Comparison of ENCODE assay signal across 13 cellular contexts in the genomic region with DNA sequence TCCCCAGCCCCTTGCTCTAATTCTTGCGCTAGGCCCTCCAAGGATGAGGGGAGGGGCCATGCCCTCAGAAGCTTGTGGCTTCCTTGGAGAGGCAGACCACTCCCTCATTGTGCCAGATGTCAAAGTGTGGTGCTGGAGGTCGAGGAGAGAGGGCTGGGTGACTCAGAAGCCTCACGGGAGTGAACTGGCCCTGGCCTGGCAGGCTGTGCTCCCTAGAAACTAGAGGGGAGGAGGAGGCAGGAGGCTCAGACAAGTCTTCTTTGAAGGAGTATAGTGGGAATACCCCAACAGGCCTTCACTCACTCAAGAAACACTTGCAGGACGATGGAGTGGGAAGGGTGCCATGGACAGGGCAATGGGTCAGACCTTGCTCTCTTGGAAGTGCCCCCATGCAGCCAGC. TPM values are rescaled to one million over a fixed set of nuclear protein-coding genes. Genes with fewer than 3 reads are reported as not detected.
A peak's percentile ranks its signal among the peaks of the same experiment; 100 is the strongest.
DNase-seq lines count a peak whose midpoint lies in the region; ATAC-seq, FAIRE-seq and TF ChIP-seq lines count a peak whose summit lies in the region.
"Had no signal": no experiment of that assay in that cellular context is flagged by ENCODE, and none has a peak within 500 bp of the region (broad histone marks: within the 10 kb centered on the region; RNA-seq: fewer than 3 reads in every experiment).

No MANE protein-coding gene starts in this region.

- no peaks in the 10 kb centered on the region for H4K20me1 ChIP-seq in HepG2 (ENCODE audit: insufficient read depth, low read length)

- H3K27me3 ChIP-seq in HepG2 (ENCODE audit: control insufficient read depth in 1 of 2, insufficient read depth in 2 of 2, low read length in 2 of 2) (no peaks in the 10 kb centered on the region; a peak in 1 of 5 replicates), right lobe of liver (no peaks in the 10 kb centered on the region)
- H3K27me3 ChIP-seq: upper lobe of left lung had no signal

- TF ChIP-seq CTCF in HepG2 (CRISPR knock-in tag; IDR thresholded peaks at IDR 0.05): no peak
- no peak for TF ChIP-seq CTCF in right lobe of liver (IDR thresholded peaks at IDR 0.05)
- no peak for TF ChIP-seq CTCF in VCaP (conservative IDR thresholded peaks at IDR 0.05)
- TF ChIP-seq CTCF in kidney (IDR thresholded peaks at IDR 0.05; ENCODE audit: borderline replicate concordance, extremely low read depth, insufficient read depth): no peak

- in situ Hi-C loops in HepG2 (cut with HindIII; ENCODE audit: extremely low pct_ligation_motif_present, low pct_unique_long_range_greater_than_20kb): no loop called here

- 62% methylated on average over 4 of the region's 4 CpGs for WGBS in HepG2 (ENCODE audit: low lambda C conversion rate)
- 61% methylated on average over 3 of the region's 4 CpGs for WGBS in right lobe of liver (ENCODE audit: insufficient coverage, low coverage, low lambda C conversion rate, missing lambda C conversion rate)

- H3K9me3 ChIP-seq in HepG2 (ENCODE audit: low read length) (no peaks in the 10 kb centered on the region), right lobe of liver (no peaks in the 10 kb centered on the region), kidney (ENCODE audit: control insufficient read depth in 1 of 2, low read length in 2 of 2) (no peaks in the 10 kb centered on the region)
- H3K9me3 ChIP-seq: upper lobe of left lung had no signal

- ATAC-seq in HepG2: no peak
- ATAC-seq in right lobe of liver: no peak
- no peak for ATAC-seq in HG02588 (IDR thresholded peaks at IDR 0.05; ENCODE audit: unreplicated experiment)

- DNase-seq in HepG2 (ENCODE audit: low spot score): no peak
- DNase-seq in right lobe of liver: no peak
- peak; percentile 71 for DNase-seq in kidney
- no peak for DNase-seq in NCI-H2196 treated with DMSO at 0.1 percent for 48 hours (lab: John Stamatoyannopoulos, UW; ENCODE audit: unreplicated experiment)
- no peak for DNase-seq in Ammon's horn (ENCODE audit: low spot score)
- DNase-seq in iPS-NIHi11 (ENCODE audit: low spot score): no peak
- DNase-seq: cortex of kidney, NCI-H510A treated with DMSO at 0.1 percent for 48 hours, nucleus accumbens, upper lobe of left lung had no signal

- no peak overlapping the region for H3K4me3 ChIP-seq in HepG2 (replicated peaks in 1 of 3; ENCODE audit: insufficient read depth in 1 of 3, low read depth in 2 of 3, low read length in 3 of 3)
- no peak overlapping the region for H3K4me3 ChIP-seq in right lobe of liver
- no peak overlapping the region for H3K4me3 ChIP-seq in kidney (ENCODE audit: low read length in 2 of 2)
- H3K4me3 ChIP-seq: upper lobe of left lung had no signal

- intact Hi-C loops in HepG2 (cut with micrococcal nuclease; ENCODE audit: unreplicated experiment): no loop called here
- intact Hi-C loops in right lobe of liver (cut with DNase I): no loop called here
- intact Hi-C loops in kidney (cut with DNase I): loop anchor here (10.0 kb wide), 1 partner anchor 54 kb away; a partner anchor contains a TSS

- H3K36me3 ChIP-seq in HepG2 (replicated peaks in 1 of 2; ENCODE audit: control insufficient read depth in 1 of 2, insufficient read depth in 2 of 2, low read length in 2 of 2) (no peaks in the 10 kb centered on the region), right lobe of liver (peaks cover 0 to 4% (median 0%) of the 10 kb centered on the region in 4 donors), kidney (ENCODE audit: control insufficient read depth in 1 of 2, insufficient read depth in 2 of 2, low read length in 2 of 2) (no peaks in the 10 kb centered on the region)

- H3K4me2 ChIP-seq in HepG2 (ENCODE audit: low read depth, low read length): no peak overlapping the region

- TF ChIP-seq RAD21 in HepG2 (CRISPR knock-in tag; IDR thresholded peaks at IDR 0.05): no peak

- H2AFZ ChIP-seq in HepG2 (ENCODE audit: low read length): no peak overlapping the region

- peaks cover 20% of the 10 kb centered on the region for H3K79me2 ChIP-seq in HepG2 (ENCODE audit: insufficient read depth, low read length)

- BruUV-seq in HepG2 (replicated peaks; lab: Mats Ljungman, UMichigan): no TSS peak

- FAIRE-seq in HepG2 (lab: Jason Lieb, UNC) (no peak), kidney (lab: Jason Lieb, UNC) (no peak)

- peaks cover 99% of the 10 kb centered on the region for H3K4me1 ChIP-seq in HepG2 (ENCODE audit: insufficient read depth, low read length)
- peaks cover 5 to 93% (median 53%) of the 10 kb centered on the region in 4 donors for H3K4me1 ChIP-seq in right lobe of liver
- peaks cover 42 to 43% of the 10 kb centered on the region in 2 donors for H3K4me1 ChIP-seq in kidney (ENCODE audit: control insufficient read depth in 1 of 2, insufficient read depth in 1 of 2, low read depth in 1 of 2, low read length in 2 of 2)

- no peak for TF ChIP-seq EP300 in HepG2 (IDR thresholded peaks at IDR 0.05; ENCODE audit: low read depth in 2 of 2, low read length in 2 of 2)
- TF ChIP-seq EP300 in HepG2 (CRISPR knock-in tag; IDR thresholded peaks at IDR 0.05; ENCODE audit: borderline replicate concordance): no peak

- H3K9ac ChIP-seq in HepG2 (ENCODE audit: insufficient read depth, low read depth, low read length) (peak overlapping the region; percentile 14), kidney (ENCODE audit: low read length in 2 of 2) (no peak overlapping the region)

- CTCF ChIA-PET in HepG2 (lab: Yijun Ruan, JAX; ENCODE audit: low intra/inter-chr PET ratio, low total read pairs): no interaction called here

- H3K27ac ChIP-seq in HepG2 (ENCODE audit: extremely low read length, insufficient read depth, low read length) (peak overlapping the region; percentile 15), right lobe of liver (peak overlapping the region in 1 of 3 donors; percentile 24), VCaP (peak overlapping the region; percentile 99), kidney (ENCODE audit: low read depth in 2 of 2, low read length in 2 of 2) (no peak overlapping the region)
- H3K27ac ChIP-seq: upper lobe of left lung had no signal

- POLR2A ChIA-PET in HepG2 (lab: Yijun Ruan, JAX): interaction anchor here (1.1 to 21.3 kb wide), 5 partner anchors 10 to 147 kb away, joined by 3 to 839 read pairs (median 79); a partner anchor contains a TSS

- no peak for TF ChIP-seq POLR2A in HepG2 (IDR thresholded peaks at IDR 0.05; ENCODE audit: insufficient read depth in 1 of 2, low read depth in 2 of 2, low read length in 2 of 2)
- TF ChIP-seq POLR2A in right lobe of liver (IDR thresholded peaks at IDR 0.05): no peak

RNA-seq across cellular contexts. Expression of a gene that starts 18.5 kb away (rescaled TPM):
- total RNA-seq in HepG2 (2016; rRNA removed; fragmentation: Illumina TruSeq; extraction: Trizol): 46.4 and 52.4 TPM in 2 replicates
- total RNA-seq in HepG2 (2016; cell fraction: cytosol; rRNA removed; fragmentation: Illumina TruSeq; extraction: Trizol; ENCODE audit: low read depth): 14.8 and 17.0 TPM in 2 replicates
- 43.9 and 45.1 TPM in 2 replicates for total RNA-seq in HepG2 (2016; cell fraction: insoluble cytoplasmic fraction; rRNA removed; fragmentation: Illumina TruSeq; extraction: Trizol)
- 53.6 and 57.7 TPM in 2 replicates for total RNA-seq in HepG2 (2016; cell fraction: membrane; rRNA removed; fragmentation: Illumina TruSeq; extraction: Trizol)
- 27.7 and 32.1 TPM in 2 replicates for total RNA-seq in HepG2 (2016; cell fraction: nucleus; rRNA removed; fragmentation: Illumina TruSeq; extraction: Trizol)
- 30.2 and 35.0 TPM in 2 replicates for polyA plus RNA-seq in HepG2 (2011; rRNA removed)
- 20.9 and 27.5 TPM in 2 replicates for polyA plus RNA-seq in HepG2 (2011; cell fraction: cytosol; rRNA removed)
- 14.0 and 17.7 TPM in 2 replicates for polyA plus RNA-seq in HepG2 (2011; cell fraction: nucleus; rRNA removed)
- 25.7 and 26.1 TPM in 2 replicates for polyA plus RNA-seq in HepG2 (2012)
- polyA plus RNA-seq in HepG2 (2016; cell fraction: cytosol; fragmentation: Illumina TruSeq; extraction: Trizol; ENCODE audit: low read depth): 12.7 TPM in 2 replicates
- polyA plus RNA-seq in HepG2 (2016; cell fraction: insoluble cytoplasmic fraction; fragmentation: Illumina TruSeq; extraction: Trizol; ENCODE audit: low read depth): 37.2 and 46.0 TPM in 2 replicates
- polyA plus RNA-seq in HepG2 (2016; cell fraction: membrane; fragmentation: Illumina TruSeq; extraction: Trizol; ENCODE audit: low read depth): 34.9 and 37.7 TPM in 2 replicates
- polyA plus RNA-seq in HepG2 (2016; cell fraction: nucleus; fragmentation: Illumina TruSeq; extraction: Trizol; ENCODE audit: insufficient read depth, low read depth): 52.0 and 58.7 TPM in 2 replicates
- polyA minus RNA-seq in HepG2 (2011; rRNA and poly(A)+ RNA removed; ENCODE audit: low replicate concordance): 22.7 and 24.6 TPM in 2 replicates
- polyA minus RNA-seq in HepG2 (2011; cell fraction: cytosol; rRNA and poly(A)+ RNA removed): 31.7 and 31.9 TPM in 2 replicates
- polyA minus RNA-seq in HepG2 (2011; cell fraction: nucleus; rRNA and poly(A)+ RNA removed): 21.2 and 23.9 TPM in 2 replicates
- total RNA-seq in right lobe of liver: 10 to 100 TPM; 13.9 to 17.4 (median 15.1) TPM
- 37.6 TPM for total RNA-seq in kidney
- polyA plus RNA-seq in kidney (ENCODE audit: insufficient read depth, low read depth, low replicate concordance): 15.8 TPM

RNA-seq across cellular contexts. Expression of a gene that starts 30.2 kb away (rescaled TPM):
- total RNA-seq in HepG2 (2016; rRNA removed; fragmentation: Illumina TruSeq; extraction: Trizol) (60.2 and 108 TPM in 2 replicates), right lobe of liver (10 to 100 TPM; 15.4 to 50.5 (median 31.0) TPM), kidney (91.9 TPM)
- total RNA-seq in HepG2 (2016; cell fraction: cytosol; rRNA removed; fragmentation: Illumina TruSeq; extraction: Trizol; ENCODE audit: low read depth): 18.8 and 26.1 TPM in 2 replicates
- 62.5 and 109 TPM in 2 replicates for total RNA-seq in HepG2 (2016; cell fraction: insoluble cytoplasmic fraction; rRNA removed; fragmentation: Illumina TruSeq; extraction: Trizol)
- 14.5 and 18.9 TPM in 2 replicates for total RNA-seq in HepG2 (2016; cell fraction: membrane; rRNA removed; fragmentation: Illumina TruSeq; extraction: Trizol)
- total RNA-seq in HepG2 (2016; cell fraction: nucleus; rRNA removed; fragmentation: Illumina TruSeq; extraction: Trizol): 195 TPM in 2 replicates
- polyA plus RNA-seq in HepG2 (2011; rRNA removed) (95.9 and 120 TPM in 2 replicates), kidney (ENCODE audit: insufficient read depth, low read depth, low replicate concordance) (74.3 TPM)
- polyA plus RNA-seq in HepG2 (2011; cell fraction: cytosol; rRNA removed): 30.0 and 34.7 TPM in 2 replicates
- 415 and 478 TPM in 2 replicates for polyA plus RNA-seq in HepG2 (2011; cell fraction: nucleus; rRNA removed)
- 194 and 235 TPM in 2 replicates for polyA plus RNA-seq in HepG2 (2012)
- polyA plus RNA-seq in HepG2 (2016; cell fraction: cytosol; fragmentation: Illumina TruSeq; extraction: Trizol; ENCODE audit: low read depth): 7.1 and 8.6 TPM in 2 replicates
- 136 and 147 TPM in 2 replicates for polyA plus RNA-seq in HepG2 (2016; cell fraction: insoluble cytoplasmic fraction; fragmentation: Illumina TruSeq; extraction: Trizol; ENCODE audit: low read depth)
- polyA plus RNA-seq in HepG2 (2016; cell fraction: membrane; fragmentation: Illumina TruSeq; extraction: Trizol; ENCODE audit: low read depth): 13.0 and 18.1 TPM in 2 replicates
- 530 TPM in 2 replicates for polyA plus RNA-seq in HepG2 (2016; cell fraction: nucleus; fragmentation: Illumina TruSeq; extraction: Trizol; ENCODE audit: insufficient read depth, low read depth)
- polyA minus RNA-seq in HepG2 (2011; rRNA and poly(A)+ RNA removed; ENCODE audit: low replicate concordance): 33.0 and 52.4 TPM in 2 replicates
- polyA minus RNA-seq in HepG2 (2011; cell fraction: cytosol; rRNA and poly(A)+ RNA removed): 14.1 and 14.4 TPM in 2 replicates
- 321 and 363 TPM in 2 replicates for polyA minus RNA-seq in HepG2 (2011; cell fraction: nucleus; rRNA and poly(A)+ RNA removed)

RNA-seq across cellular contexts. Expression of a gene that starts 54.6 kb away (rescaled TPM):
- 18.0 and 25.2 TPM in 2 replicates for total RNA-seq in HepG2 (2016; rRNA removed; fragmentation: Illumina TruSeq; extraction: Trizol)
- total RNA-seq in HepG2 (2016; cell fraction: cytosol; rRNA removed; fragmentation: Illumina TruSeq; extraction: Trizol; ENCODE audit: low read depth): 13.3 and 13.8 TPM in 2 replicates
- 14.4 and 28.1 TPM in 2 replicates for total RNA-seq in HepG2 (2016; cell fraction: insoluble cytoplasmic fraction; rRNA removed; fragmentation: Illumina TruSeq; extraction: Trizol)
- total RNA-seq in HepG2 (2016; cell fraction: membrane; rRNA removed; fragmentation: Illumina TruSeq; extraction: Trizol): 23.1 and 25.2 TPM in 2 replicates
- 38.6 and 38.7 TPM in 2 replicates for total RNA-seq in HepG2 (2016; cell fraction: nucleus; rRNA removed; fragmentation: Illumina TruSeq; extraction: Trizol)
- polyA plus RNA-seq in HepG2 (2011; rRNA removed): 50.5 and 50.7 TPM in 2 replicates
- polyA plus RNA-seq in HepG2 (2011; cell fraction: cytosol; rRNA removed): 19.0 and 24.0 TPM in 2 replicates
- polyA plus RNA-seq in HepG2 (2011; cell fraction: nucleus; rRNA removed): 331 and 391 TPM in 2 replicates
- polyA plus RNA-seq in HepG2 (2012): 15.7 and 38.4 TPM in 2 replicates
- polyA plus RNA-seq in HepG2 (2016; cell fraction: cytosol; fragmentation: Illumina TruSeq; extraction: Trizol; ENCODE audit: low read depth): 15.1 and 15.9 TPM in 2 replicates
- polyA plus RNA-seq in HepG2 (2016; cell fraction: insoluble cytoplasmic fraction; fragmentation: Illumina TruSeq; extraction: Trizol; ENCODE audit: low read depth): 17.3 and 21.5 TPM in 2 replicates
- polyA plus RNA-seq in HepG2 (2016; cell fraction: membrane; fragmentation: Illumina TruSeq; extraction: Trizol; ENCODE audit: low read depth): 23.7 and 24.5 TPM in 2 replicates
- polyA plus RNA-seq in HepG2 (2016; cell fraction: nucleus; fragmentation: Illumina TruSeq; extraction: Trizol; ENCODE audit: insufficient read depth, low read depth): 84.3 and 87.4 TPM in 2 replicates
- polyA minus RNA-seq in HepG2 (2011; rRNA and poly(A)+ RNA removed; ENCODE audit: low replicate concordance): 73.4 and 78.1 TPM in 2 replicates
- polyA minus RNA-seq in HepG2 (2011; cell fraction: cytosol; rRNA and poly(A)+ RNA removed): 10.9 and 17.8 TPM in 2 replicates
- polyA minus RNA-seq in HepG2 (2011; cell fraction: nucleus; rRNA and poly(A)+ RNA removed): 61.9 and 63.1 TPM in 2 replicates
- total RNA-seq in right lobe of liver: 100 to 1,000 TPM; 146 to 286 (median 178) TPM
- 156 TPM for total RNA-seq in kidney
- 9.3 TPM for polyA plus RNA-seq in kidney (ENCODE audit: insufficient read depth, low read depth, low replicate concordance)
- total RNA-seq: T-helper 1 cell treated with Interleukin-12 subunit alpha and Interleukin-12 subunit beta and Interleukin-4 antibody, amounts not matched to agents 30 ng/mL and 1 ng/mL, for 36 hours had no signal

Comparison
In these comparisons a context has a peak if more than half of its experiments do, and no peak if none do; other contexts are left out.
1. H3K27ac ChIP-seq: peak in HepG2 (single experiment) and VCaP (single experiment); none in kidney (0 of 2).